Comparison of ENCODE assay signal across 21 cellular contexts in genomic region chr22:49023161-49023878, GRCh38.
DNase-seq lines count a peak whose midpoint lies in the region; ATAC-seq and TF ChIP-seq lines count a peak whose summit lies in the region.
"Had no signal": no experiment of that assay in that cellular context is flagged by ENCODE, and none has a peak within 500 bp of the region (broad histone marks: within the 10 kb centered on the region; RNA-seq: fewer than 3 reads in every experiment).

No MANE protein-coding gene starts in this region.

- H3K27ac Mint-ChIP-seq in chondrocyte (ENCODE audit: unreplicated experiment) = no peak overlapping the region
- H3K27ac Mint-ChIP-seq: CD8-positive, alpha-beta memory T cell; GM23338; IgD-negative memory B cell had no signal

- no peak for TF ChIP-seq POLR2A in spleen (IDR thresholded peaks at IDR 0.05)

- H3K27me3 ChIP-seq in lower lobe of right lung (ENCODE audit: low read depth) = no peaks in the 10 kb centered on the region
- H3K27me3 ChIP-seq in spleen (replicated peaks in 1 of 7) = peaks cover 0 to 50% (median 0%) of the 10 kb centered on the region in 7 donors

- no peak overlapping the region for H3K4me3 Mint-ChIP-seq in chondrocyte (ENCODE audit: unreplicated experiment)
- H3K4me3 Mint-ChIP-seq: CD8-positive, alpha-beta memory T cell; GM23338; IgD-negative memory B cell had no signal

- H3K27me3 Mint-ChIP-seq in chondrocyte (ENCODE audit: low read depth) = peaks cover 18% of the 10 kb centered on the region

- H3K36me3 ChIP-seq in lower lobe of right lung (no peaks in the 10 kb centered on the region), spleen (no peaks in the 10 kb centered on the region)

- WGBS in spleen, 5 donors = 73 to 91% (median 84%) methylated on average over 18 to 22 of the region's 22 CpGs

- H3K4me3 ChIP-seq in lower lobe of right lung = no peak overlapping the region
- no peak overlapping the region for H3K4me3 ChIP-seq in spleen
- H3K4me3 ChIP-seq: GM23338 had no signal

- no peak for ATAC-seq in lower lobe of right lung
- ATAC-seq: GM23338 had no signal

- H3K4me1 ChIP-seq in lower lobe of right lung = peaks cover 5% of the 10 kb centered on the region
- H3K4me1 ChIP-seq in spleen = no peaks in the 10 kb centered on the region

- no peaks in the 10 kb centered on the region for H3K4me1 Mint-ChIP-seq in chondrocyte (ENCODE audit: low read depth)
- H3K4me1 Mint-ChIP-seq: CD8-positive, alpha-beta memory T cell; IgD-negative memory B cell had no signal

- DNase-seq in activated naive CD4-positive, alpha-beta T cell treated with anti-CD3 and anti-CD28 coated beads, Interleukin-2, amount 50 U/mL, for 16 hours = peak; percentile 5
- no peak for DNase-seq in activated naive CD4-positive, alpha-beta T cell treated with Interleukin-2 at 50 U/mL for 16 hours
- DNase-seq in chondrocyte (ENCODE audit: low spot score) (peak; percentile 91), lower lobe of right lung (peak; percentile 35), spleen (peak; percentile 66), NCI-H2196 treated with DMSO at 0.1 percent for 48 hours (lab: John Stamatoyannopoulos, UW; ENCODE audit: unreplicated experiment) (no peak), T1000 (lab: John Stamatoyannopoulos, UW) (no peak)
- no peak for DNase-seq in stimulated activated naive CD4-positive, alpha-beta T cell (lab: John Stamatoyannopoulos, UW)
- DNase-seq: Calu3, DMS153, NCI-H1105, NCI-H146, NCI-H2029 treated with DMSO at 0.1 percent for 48 hours, NCI-H446, NCI-H526, OCI-M1, SHP77 had no signal

- intact Hi-C loops in lower lobe of right lung (cut with DNase I) (no loop called here), spleen (cut with DNase I; ENCODE audit: low total_unique reads) (no loop called here)

- H3K36me3 Mint-ChIP-seq in chondrocyte (ENCODE audit: low read depth) = no peaks in the 10 kb centered on the region
- H3K36me3 Mint-ChIP-seq: CD8-positive, alpha-beta memory T cell; IgD-negative memory B cell had no signal

- TF ChIP-seq CTCF in chondrocyte (IDR thresholded peaks at IDR 0.05) (no peak), lower lobe of right lung (IDR thresholded peaks at IDR 0.05) (no peak), spleen (IDR thresholded peaks at IDR 0.05 in 8 of 11, conservative IDR thresholded peaks at IDR 0.05 in 3 of 11) (no peak)

- H3K9me3 Mint-ChIP-seq in chondrocyte (ENCODE audit: low read depth) = no peaks in the 10 kb centered on the region
- H3K9me3 Mint-ChIP-seq: CD8-positive, alpha-beta memory T cell; GM23338; IgD-negative memory B cell had no signal

- no peaks in the 10 kb centered on the region for H3K9me3 ChIP-seq in lower lobe of right lung
- H3K9me3 ChIP-seq in spleen = no peaks in the 10 kb centered on the region

- H3K27ac ChIP-seq in lower lobe of right lung (no peak overlapping the region), spleen (no peak overlapping the region)
- H3K27ac ChIP-seq: C4-2B had no signal

Comparison
In these comparisons a context has a peak if more than half of its experiments do, and no peak if none do; other contexts are left out.
1. DNase-seq: peak in activated naive CD4-positive, alpha-beta T cell treated with anti-CD3 and anti-CD28 coated beads, Interleukin-2, amount 50 U/mL, for 16 hours (single experiment), chondrocyte (single experiment), lower lobe of right lung (single experiment) and spleen (single experiment); none in activated naive CD4-positive, alpha-beta T cell treated with Interleukin-2 at 50 U/mL for 16 hours (single experiment), stimulated activated naive CD4-positive, alpha-beta T cell (0 of 6), NCI-H2196 treated with DMSO at 0.1 percent for 48 hours (single experiment) and T1000 (single experiment).